Comparison of ENCODE assay signal across 9 cellular contexts in the genomic region with DNA sequence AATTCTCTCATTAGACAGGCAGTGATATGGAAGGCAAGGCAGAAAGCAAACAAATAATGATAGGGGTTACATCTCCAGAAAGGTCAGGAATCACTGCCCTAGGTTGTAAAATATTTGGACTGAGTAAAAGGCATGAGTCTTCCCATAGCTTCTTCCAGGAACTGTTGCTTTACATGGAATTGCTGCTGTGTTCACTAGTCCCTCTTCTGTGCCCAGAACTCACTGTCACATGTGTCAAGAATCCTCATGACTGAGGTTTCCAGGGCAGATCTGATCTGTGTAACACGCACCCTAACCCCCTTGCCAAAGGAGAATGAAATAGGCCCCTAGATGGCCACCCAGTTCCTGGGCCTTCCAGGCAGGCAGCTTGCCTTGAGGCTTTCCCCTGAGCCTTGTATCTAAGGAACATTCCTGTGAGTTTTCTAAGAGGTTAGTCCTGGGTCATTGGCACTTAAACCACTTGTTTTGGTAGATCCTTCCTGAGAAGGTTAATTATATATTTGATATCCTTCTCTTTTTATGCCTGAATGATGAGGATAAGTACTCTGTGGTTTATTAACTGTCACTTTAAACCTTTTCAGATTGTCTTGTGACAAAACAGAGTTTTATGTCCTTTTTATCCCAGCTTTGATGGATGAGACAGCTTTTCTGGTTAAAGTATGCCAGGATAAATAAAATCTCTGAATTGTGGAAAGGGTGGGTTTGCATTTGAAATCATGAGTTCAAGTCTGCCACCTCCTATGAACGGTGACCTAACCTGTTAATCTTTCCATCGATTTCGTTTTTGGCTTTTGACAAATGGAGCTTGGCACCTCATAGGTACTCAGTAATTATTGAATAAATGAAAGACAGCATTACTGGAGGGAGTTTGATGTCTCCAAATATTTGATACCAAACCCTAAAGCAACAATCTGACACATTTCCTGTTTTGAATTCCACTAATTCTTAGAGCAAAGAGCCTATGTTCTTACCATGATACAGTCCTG.
DNase-seq lines count a peak whose midpoint lies in the region; ATAC-seq, FAIRE-seq and TF ChIP-seq lines count a peak whose summit lies in the region.
"Had no signal": no experiment of that assay in that cellular context is flagged by ENCODE, and none has a peak within 500 bp of the region (broad histone marks: within the 10 kb centered on the region; RNA-seq: fewer than 3 reads in every experiment).

No MANE protein-coding gene starts in this region.

- H3K27ac Mint-ChIP-seq in activated naive CD4-positive, alpha-beta T cell treated with anti-CD3 and anti-CD28 coated beads, Interleukin-2, amount 10 ng/mL, durations not matched to agents 7 days and 5 days, result peak overlapping the region; percentile 86

- no peaks in the 10 kb centered on the region for H3K9me3 ChIP-seq in lower lobe of right lung

- peaks cover 6% of the 10 kb centered on the region for H3K27me3 Mint-ChIP-seq in activated naive CD4-positive, alpha-beta T cell treated with anti-CD3 and anti-CD28 coated beads, Interleukin-2, amount 10 ng/mL, durations not matched to agents 7 days and 5 days

- H3K36me3 Mint-ChIP-seq in activated naive CD4-positive, alpha-beta T cell treated with anti-CD3 and anti-CD28 coated beads, Interleukin-2, amount 10 ng/mL, durations not matched to agents 7 days and 5 days, result peaks cover 60% of the 10 kb centered on the region

- H3K27me3 ChIP-seq in lower lobe of right lung (ENCODE audit: low read depth), result no peaks in the 10 kb centered on the region

- H3K4me1 Mint-ChIP-seq in activated naive CD4-positive, alpha-beta T cell treated with anti-CD3 and anti-CD28 coated beads, Interleukin-2, amount 10 ng/mL, durations not matched to agents 7 days and 5 days, result peaks cover 89% of the 10 kb centered on the region

- H3K4me1 ChIP-seq in lower lobe of right lung, result peaks cover 95% of the 10 kb centered on the region

- no peak for TF ChIP-seq CTCF in lower lobe of right lung (IDR thresholded peaks at IDR 0.05)

- H3K4me3 Mint-ChIP-seq in activated naive CD4-positive, alpha-beta T cell treated with anti-CD3 and anti-CD28 coated beads, Interleukin-2, amount 10 ng/mL, durations not matched to agents 7 days and 5 days, result no peak overlapping the region
- H3K4me3 Mint-ChIP-seq: neural crest cell had no signal

- no peak overlapping the region for H3K4me3 ChIP-seq in lower lobe of right lung

- intact Hi-C loops in lower lobe of right lung (cut with DNase I), result no loop called here

- CTCF ChIA-PET in activated naive CD4-positive, alpha-beta T cell treated with anti-CD3 and anti-CD28 coated beads, Interleukin-2, amount 10 ng/mL, durations not matched to agents 7 days and 5 days (lab: Charles Lee), result no interaction called here

- no peak for FAIRE-seq in urothelium cell line (lab: Jason Lieb, UNC)

- ATAC-seq in lower lobe of right lung, result peak; percentile 44 to 67

- H3K9me3 Mint-ChIP-seq in activated naive CD4-positive, alpha-beta T cell treated with anti-CD3 and anti-CD28 coated beads, Interleukin-2, amount 10 ng/mL, durations not matched to agents 7 days and 5 days, result no peaks in the 10 kb centered on the region
- H3K9me3 Mint-ChIP-seq: neural crest cell had no signal

- whole genome bisulfite sequencing in adipose tissue, 3 donors, result 39 to 67% (median 59%) methylated on average over 4 of the region's 4 CpGs

- peak overlapping the region; percentile 60 for H3K27ac ChIP-seq in adipose tissue (ENCODE audit: low read depth, low read length)
- H3K27ac ChIP-seq in lower lobe of right lung, result peak overlapping the region; percentile 77

- no peak for DNase-seq in activated naive CD4-positive, alpha-beta T cell treated with anti-CD3 and anti-CD28 coated beads, Interleukin-2, amount 10 ng/mL, durations not matched to agents 7 days and 5 days
- DNase-seq in activated naive CD4-positive, alpha-beta T cell (lab: John Stamatoyannopoulos, UW), result no peak
- DNase-seq in lower lobe of right lung (no peak), urothelium cell line (ENCODE audit: low spot score) (peak; percentile 17), SHP77 (lab: John Stamatoyannopoulos, UW) (no peak), cerebellum (ENCODE audit: low spot score) (no peak)
- no peak for DNase-seq in effector CD8-positive, alpha-beta T cell (lab: John Stamatoyannopoulos, UW)

- peaks cover 16% of the 10 kb centered on the region for H3K36me3 ChIP-seq in lower lobe of right lung
